8 cellular contexts compared by ENCODE assay signal in genomic region chr3:108552267-108553159, GRCh38. TPM values are rescaled to one million over a fixed set of nuclear protein-coding genes. Genes with fewer than 3 reads are reported as not detected.
A peak's percentile ranks its signal among the peaks of the same experiment; 100 is the strongest.
DNase-seq lines count a peak whose midpoint lies in the region; ATAC-seq and TF ChIP-seq lines count a peak whose summit lies in the region.

No MANE protein-coding gene starts in this region.

- intact Hi-C loops in breast epithelium (cut with DNase I; ENCODE audit: low total_unique reads) (loop anchor here (10.0 kb wide), 1 partner anchor 58 kb away; no protein-coding TSS in a partner anchor), transverse colon (cut with DNase I; ENCODE audit: low total_unique reads) (loop anchor here (5.0 kb wide), 1 partner anchor 60 kb away; no protein-coding TSS in a partner anchor)

- TF ChIP-seq POLR2A in breast epithelium (IDR thresholded peaks at IDR 0.05) (no peak), transverse colon (IDR thresholded peaks at IDR 0.05) (no peak)

- DNase-seq in DMS 273 (lab: John Stamatoyannopoulos, UW; ENCODE audit: unreplicated experiment) (peak; percentile 75), DMS 273 treated with DMSO at 0.1 percent for 48 hours (lab: John Stamatoyannopoulos, UW) (no peak), NCI-H446 treated with DMSO at 0.1 percent for 48 hours (lab: John Stamatoyannopoulos, UW) (peak; percentile 29), breast epithelium (ENCODE audit: low spot score in 2 of 2) (no peak), kidney glomerular epithelial cell (lab: John Stamatoyannopoulos, UW) (peak; percentile 24), transverse colon (no peak)

- H3K4me1 ChIP-seq in breast epithelium (no peaks in the 10 kb centered on the region), transverse colon (peaks cover 0 to 38% (median 22%) of the 10 kb centered on the region in 4 donors)

- H3K4me3 ChIP-seq in breast epithelium (no peak overlapping the region), transverse colon (no peak overlapping the region)

- no peak for TF ChIP-seq EP300 in transverse colon (IDR thresholded peaks at IDR 0.05; ENCODE audit: low read depth)

- TF ChIP-seq CTCF in breast epithelium (IDR thresholded peaks at IDR 0.05) (peak; percentile 19 to 48 (median 47)), transverse colon (IDR thresholded peaks at IDR 0.05) (peak; percentile 43 to 56 (median 51))

- in situ Hi-C loops in transverse colon (cut with MboI; ENCODE audit: low pct_ligation_motif_present in 1 of 4, low pct_unique_long_range_greater_than_20kb in 1 of 4, low sequenced_read_pairs in 3 of 4), result loop anchor here in 3 of 4 donors (5.0 to 10.0 kb wide), 2 partner anchors 58 to 60 kb away; no protein-coding TSS in a partner anchor

- H3K27ac ChIP-seq in breast epithelium (no peak overlapping the region), transverse colon (no peak overlapping the region)

- H3K36me3 ChIP-seq in breast epithelium, result no peaks in the 10 kb centered on the region
- no peaks in the 10 kb centered on the region for H3K36me3 ChIP-seq in transverse colon

- H3K9me3 ChIP-seq in breast epithelium (no peaks in the 10 kb centered on the region), transverse colon (no peaks in the 10 kb centered on the region)

- H3K27me3 ChIP-seq in breast epithelium, result no peaks in the 10 kb centered on the region
- no peaks in the 10 kb centered on the region for H3K27me3 ChIP-seq in transverse colon

- WGBS in transverse colon (ENCODE audit: low coverage in 1 of 2), 2 donors, result 46 to 56% methylated on average over 4 of the region's 4 CpGs

- ATAC-seq in HG02973 (IDR thresholded peaks at IDR 0.05; ENCODE audit: unreplicated experiment) (peak; percentile 52), HG03378 (IDR thresholded peaks at IDR 0.05; ENCODE audit: unreplicated experiment) (no peak)

RNA-seq across cellular contexts. Expression of gene CIP2A, which starts 36.7 kb away (rescaled TPM):
- 1 to 10 TPM; 2.0 to 5.1 (median 3.5) TPM for total RNA-seq in breast epithelium
- total RNA-seq in transverse colon, result 1 to 10 TPM in 3 of 4 donors, under 1 TPM in 1; 0.40 to 3.2 (median 2.0) TPM

RNA-seq across cellular contexts. Expression of gene DZIP3, which starts 37.0 kb away (rescaled TPM):
- total RNA-seq in breast epithelium (10 to 100 TPM in 1 of 3 donors, 1 to 10 TPM in 2; 6.2 to 10.8 (median 9.8) TPM), transverse colon (1 to 10 TPM; 1.5 to 7.4 (median 4.1) TPM)

RNA-seq across cellular contexts. Expression of gene MYH15, which starts 42.1 kb away (rescaled TPM):
- total RNA-seq in breast epithelium (not detected), transverse colon (under 1 TPM in 2 of 4 donors, not detected in 2; 0.16 to 0.41 TPM)

Comparison
In these comparisons a context has a peak if more than half of its experiments do, and no peak if none do; other contexts are left out.
1. DNase-seq: peak in DMS 273 (single experiment), NCI-H446 treated with DMSO at 0.1 percent for 48 hours (single experiment) and kidney glomerular epithelial cell (single experiment); none in DMS 273 treated with DMSO at 0.1 percent for 48 hours (single experiment), breast epithelium (0 of 2) and transverse colon (single experiment).